Comparison of ENCODE assay signal across 1 cellular context in the genomic region with DNA sequence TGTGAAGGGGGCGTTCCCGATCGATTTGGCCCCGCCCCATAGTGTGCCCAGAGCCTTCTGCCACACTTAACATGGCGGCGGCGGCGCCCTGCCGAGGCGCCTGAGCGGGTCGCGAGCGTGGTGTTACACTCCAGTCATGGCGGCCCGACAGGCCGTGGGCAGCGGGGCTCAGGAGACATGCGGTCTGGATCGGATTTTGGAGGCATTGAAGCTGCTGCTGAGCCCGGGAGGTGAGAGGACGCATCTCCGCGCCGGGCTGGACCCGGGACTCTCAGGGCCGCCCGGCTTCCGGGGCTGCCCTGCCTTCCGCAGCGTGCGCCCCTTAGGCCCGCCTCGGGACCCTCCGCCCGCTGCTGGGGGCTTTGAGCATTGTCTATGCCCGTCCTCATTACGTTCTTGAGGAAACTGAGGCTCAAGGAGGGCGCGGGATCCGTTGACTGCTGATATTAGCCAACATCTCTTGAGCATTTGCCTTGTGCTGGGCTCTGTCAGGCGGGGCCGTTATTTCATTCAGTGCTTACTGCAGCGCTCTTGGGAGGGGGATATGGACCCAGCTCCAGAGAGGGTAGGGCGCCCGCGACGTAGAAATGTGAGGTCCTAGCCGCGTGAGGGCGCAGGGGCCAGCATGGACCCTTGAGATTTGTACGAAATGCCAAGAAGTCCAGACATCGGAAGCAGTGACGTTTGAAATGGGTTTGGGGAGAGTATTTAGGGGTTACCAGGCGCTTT.
TF ChIP-seq lines count a peak whose summit lies in the region.

TANGO6 (plus strand) TSS at position 50 of the 729 bp plus-strand sequence; CDS start at position 137, 87 bp downstream.

TF ChIP-seq in HEK293, 187 proteins besides CTCF, POLR2A, EP300 and RAD21 (continued from another document):
- TF ChIP-seq, protein P1, sequence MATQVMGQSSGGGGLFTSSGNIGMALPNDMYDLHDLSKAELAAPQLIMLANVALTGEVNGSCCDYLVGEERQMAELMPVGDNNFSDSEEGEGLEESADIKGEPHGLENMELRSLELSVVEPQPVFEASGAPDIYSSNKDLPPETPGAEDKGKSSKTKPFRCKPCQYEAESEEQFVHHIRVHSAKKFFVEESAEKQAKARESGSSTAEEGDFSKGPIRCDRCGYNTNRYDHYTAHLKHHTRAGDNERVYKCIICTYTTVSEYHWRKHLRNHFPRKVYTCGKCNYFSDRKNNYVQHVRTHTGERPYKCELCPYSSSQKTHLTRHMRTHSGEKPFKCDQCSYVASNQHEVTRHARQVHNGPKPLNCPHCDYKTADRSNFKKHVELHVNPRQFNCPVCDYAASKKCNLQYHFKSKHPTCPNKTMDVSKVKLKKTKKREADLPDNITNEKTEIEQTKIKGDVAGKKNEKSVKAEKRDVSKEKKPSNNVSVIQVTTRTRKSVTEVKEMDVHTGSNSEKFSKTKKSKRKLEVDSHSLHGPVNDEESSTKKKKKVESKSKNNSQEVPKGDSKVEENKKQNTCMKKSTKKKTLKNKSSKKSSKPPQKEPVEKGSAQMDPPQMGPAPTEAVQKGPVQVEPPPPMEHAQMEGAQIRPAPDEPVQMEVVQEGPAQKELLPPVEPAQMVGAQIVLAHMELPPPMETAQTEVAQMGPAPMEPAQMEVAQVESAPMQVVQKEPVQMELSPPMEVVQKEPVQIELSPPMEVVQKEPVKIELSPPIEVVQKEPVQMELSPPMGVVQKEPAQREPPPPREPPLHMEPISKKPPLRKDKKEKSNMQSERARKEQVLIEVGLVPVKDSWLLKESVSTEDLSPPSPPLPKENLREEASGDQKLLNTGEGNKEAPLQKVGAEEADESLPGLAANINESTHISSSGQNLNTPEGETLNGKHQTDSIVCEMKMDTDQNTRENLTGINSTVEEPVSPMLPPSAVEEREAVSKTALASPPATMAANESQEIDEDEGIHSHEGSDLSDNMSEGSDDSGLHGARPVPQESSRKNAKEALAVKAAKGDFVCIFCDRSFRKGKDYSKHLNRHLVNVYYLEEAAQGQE (tag by site-specific recombination; IDR thresholded peaks at IDR 0.05): no peak
- no peak for TF ChIP-seq PRDM4 (tag by site-specific recombination; IDR thresholded peaks at IDR 0.05)
- TF ChIP-seq ZNF561 (tag by site-specific recombination; IDR thresholded peaks at IDR 0.05; ENCODE audit: borderline replicate concordance): peak; percentile 93
- no peak for TF ChIP-seq SALL2 (tag by site-specific recombination; IDR thresholded peaks at IDR 0.05; ENCODE audit: borderline replicate concordance)
- TF ChIP-seq YY2 (tag by site-specific recombination; IDR thresholded peaks at IDR 0.05): peak; percentile 97
- TF ChIP-seq ZNF600 (tag by site-specific recombination; IDR thresholded peaks at IDR 0.05): peak; percentile 80
- TF ChIP-seq ZNF311 (tag by site-specific recombination; IDR thresholded peaks at IDR 0.05; ENCODE audit: borderline replicate concordance): no peak
- TF ChIP-seq ZNF16 (tag by site-specific recombination; IDR thresholded peaks at IDR 0.05; ENCODE audit: low read depth): no peak
- no peak for TF ChIP-seq ZNF423 (tag by site-specific recombination; IDR thresholded peaks at IDR 0.05)
- no peak for TF ChIP-seq ZEB2 (tag by site-specific recombination; IDR thresholded peaks at IDR 0.05)
- peak; percentile 48; the same call in 1 of the 2 replicates for TF ChIP-seq ZIC2 (tag by site-specific recombination; IDR thresholded peaks at IDR 0.05)
- 0 out of 2 replicates have a peak, but pooled peaks have one; percentile 59 for TF ChIP-seq ZNF777 (tag by site-specific recombination; IDR thresholded peaks at IDR 0.05; ENCODE audit: borderline replicate concordance)
- no peak for TF ChIP-seq ZFP3 (tag by site-specific recombination; IDR thresholded peaks at IDR 0.05; ENCODE audit: low read depth)
- TF ChIP-seq ZNF792 (tag by site-specific recombination; IDR thresholded peaks at IDR 0.05): no peak
- TF ChIP-seq ZNF350 (tag by site-specific recombination; IDR thresholded peaks at IDR 0.05): no peak
- TF ChIP-seq, protein P2, sequence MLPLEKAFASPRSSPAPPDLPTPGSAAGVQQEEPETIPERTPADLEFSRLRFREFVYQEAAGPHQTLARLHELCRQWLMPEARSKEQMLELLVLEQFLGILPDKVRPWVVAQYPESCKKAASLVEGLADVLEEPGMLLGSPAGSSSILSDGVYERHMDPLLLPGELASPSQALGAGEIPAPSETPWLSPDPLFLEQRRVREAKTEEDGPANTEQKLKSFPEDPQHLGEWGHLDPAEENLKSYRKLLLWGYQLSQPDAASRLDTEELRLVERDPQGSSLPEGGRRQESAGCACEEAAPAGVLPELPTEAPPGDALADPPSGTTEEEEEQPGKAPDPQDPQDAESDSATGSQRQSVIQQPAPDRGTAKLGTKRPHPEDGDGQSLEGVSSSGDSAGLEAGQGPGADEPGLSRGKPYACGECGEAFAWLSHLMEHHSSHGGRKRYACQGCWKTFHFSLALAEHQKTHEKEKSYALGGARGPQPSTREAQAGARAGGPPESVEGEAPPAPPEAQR (tag by site-specific recombination; IDR thresholded peaks at IDR 0.05): no peak
- no peak for TF ChIP-seq ZBTB1 (tag by site-specific recombination; IDR thresholded peaks at IDR 0.05)
- TF ChIP-seq GLI2 (tag by site-specific recombination; IDR thresholded peaks at IDR 0.05; ENCODE audit: borderline replicate concordance, low read depth): no peak
- no peak for TF ChIP-seq ZNF791 (tag by site-specific recombination; IDR thresholded peaks at IDR 0.05)
- TF ChIP-seq ZNF132 (tag by site-specific recombination; IDR thresholded peaks at IDR 0.05; ENCODE audit: borderline replicate concordance): no peak
- TF ChIP-seq ZBTB8A (tag by site-specific recombination; IDR thresholded peaks at IDR 0.05): peak; percentile 92
- TF ChIP-seq KLF17 (tag by site-specific recombination; IDR thresholded peaks at IDR 0.05): peak; percentile 78
- TF ChIP-seq HOXD13 (CRISPR knock-in tag; IDR thresholded peaks at IDR 0.05; ENCODE audit: borderline replicate concordance): no peak
- TF ChIP-seq ZNF626 (tag by site-specific recombination; IDR thresholded peaks at IDR 0.05): no peak
- no peak for TF ChIP-seq ZNF10 (tag by site-specific recombination; IDR thresholded peaks at IDR 0.05)
- TF ChIP-seq ZFP69B (tag by site-specific recombination; IDR thresholded peaks at IDR 0.05): no peak
- TF ChIP-seq PRDM1 (tag by site-specific recombination; IDR thresholded peaks at IDR 0.05): no peak
- TF ChIP-seq, protein P3, sequence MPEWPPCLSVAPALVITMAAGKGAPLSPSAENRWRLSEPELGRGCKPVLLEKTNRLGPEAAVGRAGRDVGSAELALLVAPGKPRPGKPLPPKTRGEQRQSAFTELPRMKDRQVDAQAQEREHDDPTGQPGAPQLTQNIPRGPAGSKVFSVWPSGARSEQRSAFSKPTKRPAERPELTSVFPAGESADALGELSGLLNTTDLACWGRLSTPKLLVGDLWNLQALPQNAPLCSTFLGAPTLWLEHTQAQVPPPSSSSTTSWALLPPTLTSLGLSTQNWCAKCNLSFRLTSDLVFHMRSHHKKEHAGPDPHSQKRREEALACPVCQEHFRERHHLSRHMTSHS (tag by site-specific recombination; IDR thresholded peaks at IDR 0.05): no peak
- TF ChIP-seq ZNF514 (tag by site-specific recombination; IDR thresholded peaks at IDR 0.05): no peak
- no peak for TF ChIP-seq TCF7L2 (IDR thresholded peaks at IDR 0.05; ENCODE audit: borderline replicate concordance, low read depth, low read length)
- no peak for TF ChIP-seq ZNF184 (tag by site-specific recombination; IDR thresholded peaks at IDR 0.05)
- TF ChIP-seq ZNF354C (tag by site-specific recombination; IDR thresholded peaks at IDR 0.05; ENCODE audit: borderline replicate concordance, low read depth): no peak
- TF ChIP-seq OVOL3 (tag by site-specific recombination; IDR thresholded peaks at IDR 0.05): peak; percentile 85
- TF ChIP-seq, protein P4, sequence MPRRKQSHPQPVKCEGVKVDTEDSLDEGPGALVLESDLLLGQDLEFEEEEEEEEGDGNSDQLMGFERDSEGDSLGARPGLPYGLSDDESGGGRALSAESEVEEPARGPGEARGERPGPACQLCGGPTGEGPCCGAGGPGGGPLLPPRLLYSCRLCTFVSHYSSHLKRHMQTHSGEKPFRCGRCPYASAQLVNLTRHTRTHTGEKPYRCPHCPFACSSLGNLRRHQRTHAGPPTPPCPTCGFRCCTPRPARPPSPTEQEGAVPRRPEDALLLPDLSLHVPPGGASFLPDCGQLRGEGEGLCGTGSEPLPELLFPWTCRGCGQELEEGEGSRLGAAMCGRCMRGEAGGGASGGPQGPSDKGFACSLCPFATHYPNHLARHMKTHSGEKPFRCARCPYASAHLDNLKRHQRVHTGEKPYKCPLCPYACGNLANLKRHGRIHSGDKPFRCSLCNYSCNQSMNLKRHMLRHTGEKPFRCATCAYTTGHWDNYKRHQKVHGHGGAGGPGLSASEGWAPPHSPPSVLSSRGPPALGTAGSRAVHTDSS (tag by site-specific recombination; IDR thresholded peaks at IDR 0.05): peak; percentile 30; the same call in 1 of the 2 replicates
- TF ChIP-seq, protein P5, sequence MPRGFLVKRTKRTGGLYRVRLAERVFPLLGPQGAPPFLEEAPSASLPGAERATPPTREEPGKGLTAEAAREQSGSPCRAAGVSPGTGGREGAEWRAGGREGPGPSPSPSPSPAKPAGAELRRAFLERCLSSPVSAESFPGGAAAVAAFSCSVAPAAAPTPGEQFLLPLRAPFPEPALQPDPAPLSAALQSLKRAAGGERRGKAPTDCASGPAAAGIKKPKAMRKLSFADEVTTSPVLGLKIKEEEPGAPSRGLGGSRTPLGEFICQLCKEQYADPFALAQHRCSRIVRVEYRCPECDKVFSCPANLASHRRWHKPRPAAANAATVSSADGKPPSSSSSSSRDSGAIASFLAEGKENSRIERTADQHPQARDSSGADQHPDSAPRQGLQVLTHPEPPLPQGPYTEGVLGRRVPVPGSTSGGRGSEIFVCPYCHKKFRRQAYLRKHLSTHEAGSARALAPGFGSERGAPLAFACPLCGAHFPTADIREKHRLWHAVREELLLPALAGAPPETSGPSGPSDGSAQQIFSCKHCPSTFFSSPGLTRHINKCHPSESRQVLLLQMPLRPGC (tag by site-specific recombination; IDR thresholded peaks at IDR 0.05): no peak
- no peak; the same call in 1 of the 2 replicates for TF ChIP-seq ZSCAN5A (tag by site-specific recombination; IDR thresholded peaks at IDR 0.05)
- no peak for TF ChIP-seq ZNF529 (tag by site-specific recombination; IDR thresholded peaks at IDR 0.05; ENCODE audit: insufficient replicate concordance)
- TF ChIP-seq ZNF146 (tag by site-specific recombination; IDR thresholded peaks at IDR 0.05): no peak
- TF ChIP-seq, protein P6, sequence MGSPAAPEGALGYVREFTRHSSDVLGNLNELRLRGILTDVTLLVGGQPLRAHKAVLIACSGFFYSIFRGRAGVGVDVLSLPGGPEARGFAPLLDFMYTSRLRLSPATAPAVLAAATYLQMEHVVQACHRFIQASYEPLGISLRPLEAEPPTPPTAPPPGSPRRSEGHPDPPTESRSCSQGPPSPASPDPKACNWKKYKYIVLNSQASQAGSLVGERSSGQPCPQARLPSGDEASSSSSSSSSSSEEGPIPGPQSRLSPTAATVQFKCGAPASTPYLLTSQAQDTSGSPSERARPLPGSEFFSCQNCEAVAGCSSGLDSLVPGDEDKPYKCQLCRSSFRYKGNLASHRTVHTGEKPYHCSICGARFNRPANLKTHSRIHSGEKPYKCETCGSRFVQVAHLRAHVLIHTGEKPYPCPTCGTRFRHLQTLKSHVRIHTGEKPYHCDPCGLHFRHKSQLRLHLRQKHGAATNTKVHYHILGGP (tag by site-specific recombination; IDR thresholded peaks at IDR 0.05): no peak
- TF ChIP-seq OSR2 (tag by site-specific recombination; IDR thresholded peaks at IDR 0.05): no peak
- no peak for TF ChIP-seq ZNF624 (tag by site-specific recombination; IDR thresholded peaks at IDR 0.05)
- peak; percentile 89 for TF ChIP-seq ZXDB (tag by site-specific recombination; IDR thresholded peaks at IDR 0.05)
- no peak for TF ChIP-seq ZNF112 (tag by site-specific recombination; IDR thresholded peaks at IDR 0.05)
- TF ChIP-seq ZSCAN30 (tag by site-specific recombination; IDR thresholded peaks at IDR 0.05): peak; percentile 46; the same call in 1 of the 2 replicates
- TF ChIP-seq ZNF544 (tag by site-specific recombination; IDR thresholded peaks at IDR 0.05): no peak
- TF ChIP-seq ZNF175 (tag by site-specific recombination; IDR thresholded peaks at IDR 0.05): no peak
- no peak for TF ChIP-seq ZNF701 (tag by site-specific recombination; IDR thresholded peaks at IDR 0.05)
- no peak for TF ChIP-seq ZNF664 (tag by site-specific recombination; IDR thresholded peaks at IDR 0.05)
- TF ChIP-seq MYNN (tag by site-specific recombination; IDR thresholded peaks at IDR 0.05; ENCODE audit: borderline replicate concordance): no peak
- 0 out of 2 replicates have a peak, but pooled peaks have one; percentile 25 for TF ChIP-seq EGR2 (tag by site-specific recombination; IDR thresholded peaks at IDR 0.05; ENCODE audit: low read depth)
